ENCODE assay signal across 1 cellular context in the genomic region with DNA sequence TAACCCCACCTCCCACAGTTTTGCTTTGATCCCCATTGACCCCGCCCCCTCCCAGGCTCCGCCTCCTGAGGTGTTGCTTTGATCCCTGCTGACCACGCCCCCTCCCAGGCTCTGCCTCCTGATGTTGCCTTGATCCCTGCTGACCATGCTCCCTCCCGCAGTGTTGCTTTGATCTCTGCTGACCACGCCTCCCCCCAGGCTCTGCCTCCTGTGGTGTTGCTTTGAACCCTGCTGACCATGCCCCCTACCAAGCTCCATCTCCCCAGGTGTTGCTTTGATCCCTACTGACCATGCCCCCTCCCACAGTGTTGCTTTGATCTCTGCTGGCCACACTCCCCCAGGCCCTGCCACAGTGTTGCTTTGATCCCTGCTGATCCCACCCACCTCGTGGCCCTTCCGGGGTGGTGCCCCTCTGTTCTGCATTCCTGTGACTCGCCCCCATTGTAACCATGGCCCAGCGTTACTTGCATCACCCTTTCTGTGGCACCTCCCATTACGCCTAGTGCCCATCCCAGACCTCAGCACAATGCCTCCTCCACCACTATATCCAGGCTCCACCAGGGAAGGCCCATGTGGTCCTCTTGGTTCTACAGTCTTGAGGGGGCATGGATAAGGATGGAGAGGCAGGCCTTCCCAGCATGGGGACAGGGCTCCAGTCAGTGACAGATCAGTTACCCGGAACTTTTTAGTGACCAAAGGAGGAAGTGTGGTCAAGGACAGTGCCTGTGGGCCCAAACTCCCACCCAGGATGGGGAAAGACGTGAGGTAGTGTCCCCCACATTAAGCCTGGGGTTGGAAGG.
TF ChIP-seq lines count a peak whose summit lies in the region.

No MANE protein-coding gene starts in this region.

TF ChIP-seq in HepG2, 621 proteins besides CTCF, POLR2A, EP300 and RAD21 (continued from another document and continues in another):
- TF ChIP-seq ZNF607 (CRISPR knock-in tag; IDR thresholded peaks at IDR 0.05; ENCODE audit: borderline replicate concordance): no peak
- TF ChIP-seq ZNF674 (CRISPR knock-in tag; IDR thresholded peaks at IDR 0.05; ENCODE audit: low read depth): no peak
- no peak for TF ChIP-seq ZKSCAN1 (IDR thresholded peaks at IDR 0.05; ENCODE audit: low read length)
- TF ChIP-seq, protein P1, sequence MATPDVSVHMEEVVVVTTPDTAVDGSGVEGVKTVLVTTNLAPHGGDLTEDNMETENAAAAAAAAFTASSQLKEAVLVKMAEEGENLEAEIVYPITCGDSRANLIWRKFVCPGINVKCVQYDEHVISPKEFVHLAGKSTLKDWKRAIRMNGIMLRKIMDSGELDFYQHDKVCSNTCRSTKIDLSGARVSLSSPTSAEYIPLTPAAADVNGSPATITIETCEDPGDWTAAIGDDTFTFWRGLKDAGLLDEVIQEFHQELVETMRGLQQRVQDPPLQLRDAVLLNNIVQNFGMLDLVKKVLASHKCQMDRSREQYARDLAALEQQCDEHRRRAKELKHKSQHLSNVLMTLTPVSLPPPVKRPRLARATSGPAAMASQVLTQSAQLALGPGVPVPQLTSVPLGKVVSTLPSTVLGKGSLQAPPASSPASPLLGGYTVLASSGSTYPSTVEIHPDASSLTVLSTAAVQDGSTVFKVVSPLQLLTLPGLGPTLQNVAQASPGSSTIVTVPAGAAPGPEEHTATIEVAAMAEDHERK (CRISPR knock-in tag; IDR thresholded peaks at IDR 0.05; ENCODE audit: low read depth): peak; percentile 28; the same call in 1 of the 2 replicates
- TF ChIP-seq NBN (conservative IDR thresholded peaks at IDR 0.05): no peak
- peak; percentile 69; the same call in 1 of the 2 replicates for TF ChIP-seq RBAK (CRISPR knock-in tag; IDR thresholded peaks at IDR 0.05)
- TF ChIP-seq PTBP1 (IDR thresholded peaks at IDR 0.05; ENCODE audit: low read depth, low read length, poor library complexity, severe bottlenecking): peak; percentile 89
- TF ChIP-seq ZNF235 (CRISPR knock-in tag; IDR thresholded peaks at IDR 0.05; ENCODE audit: borderline replicate concordance): no peak
- peak; percentile 98 for TF ChIP-seq MED13 (CRISPR knock-in tag; IDR thresholded peaks at IDR 0.05)
- TF ChIP-seq ZNF44 (CRISPR knock-in tag; IDR thresholded peaks at IDR 0.05): no peak
- no peak; the same call in 1 of the 2 replicates for TF ChIP-seq IRX3 (CRISPR knock-in tag; IDR thresholded peaks at IDR 0.05; ENCODE audit: borderline replicate concordance, low read depth)
- peak; percentile 100 for TF ChIP-seq ZNF788 (CRISPR knock-in tag; IDR thresholded peaks at IDR 0.05; ENCODE audit: borderline replicate concordance)
- no peak for TF ChIP-seq PRPF4 (IDR thresholded peaks at IDR 0.05; ENCODE audit: low read depth, low read length, poor library complexity, severe bottlenecking)
- TF ChIP-seq ZNF383 (CRISPR knock-in tag; IDR thresholded peaks at IDR 0.05; ENCODE audit: borderline replicate concordance): peak; percentile 90; the same call in 1 of the 2 replicates
- no peak for TF ChIP-seq ZFP82 (CRISPR knock-in tag; IDR thresholded peaks at IDR 0.05; ENCODE audit: borderline replicate concordance)
- TF ChIP-seq TOE1 (CRISPR knock-in tag; IDR thresholded peaks at IDR 0.05): no peak
- TF ChIP-seq NCOR1 (IDR thresholded peaks at IDR 0.05; ENCODE audit: borderline replicate concordance, low read length): peak; percentile 97; the same call in 1 of the 2 replicates
- TF ChIP-seq ZNF264 (CRISPR knock-in tag; IDR thresholded peaks at IDR 0.05): peak; percentile 75; the same call in 1 of the 2 replicates
- TF ChIP-seq AKAP8 (CRISPR knock-in tag; IDR thresholded peaks at IDR 0.05): peak; percentile 99
- no peak for TF ChIP-seq ZNF598 (CRISPR knock-in tag; IDR thresholded peaks at IDR 0.05; ENCODE audit: borderline replicate concordance)
- no peak for TF ChIP-seq ZNF550 (CRISPR knock-in tag; IDR thresholded peaks at IDR 0.05; ENCODE audit: borderline replicate concordance)
- TF ChIP-seq AGO1 (IDR thresholded peaks at IDR 0.05; ENCODE audit: low read depth, low read length, poor library complexity, severe bottlenecking): no peak
- TF ChIP-seq KDM2A (CRISPR knock-in tag; IDR thresholded peaks at IDR 0.05; ENCODE audit: borderline replicate concordance, low read depth): peak; percentile 35; the same call in 1 of the 2 replicates
- TF ChIP-seq, protein P2, sequence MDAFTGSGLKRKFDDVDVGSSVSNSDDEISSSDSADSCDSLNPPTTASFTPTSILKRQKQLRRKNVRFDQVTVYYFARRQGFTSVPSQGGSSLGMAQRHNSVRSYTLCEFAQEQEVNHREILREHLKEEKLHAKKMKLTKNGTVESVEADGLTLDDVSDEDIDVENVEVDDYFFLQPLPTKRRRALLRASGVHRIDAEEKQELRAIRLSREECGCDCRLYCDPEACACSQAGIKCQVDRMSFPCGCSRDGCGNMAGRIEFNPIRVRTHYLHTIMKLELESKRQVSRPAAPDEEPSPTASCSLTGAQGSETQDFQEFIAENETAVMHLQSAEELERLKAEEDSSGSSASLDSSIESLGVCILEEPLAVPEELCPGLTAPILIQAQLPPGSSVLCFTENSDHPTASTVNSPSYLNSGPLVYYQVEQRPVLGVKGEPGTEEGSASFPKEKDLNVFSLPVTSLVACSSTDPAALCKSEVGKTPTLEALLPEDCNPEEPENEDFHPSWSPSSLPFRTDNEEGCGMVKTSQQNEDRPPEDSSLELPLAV (CRISPR knock-in tag; conservative IDR thresholded peaks at IDR 0.05; ENCODE audit: low read depth): no peak
- TF ChIP-seq GPN1 (CRISPR knock-in tag; IDR thresholded peaks at IDR 0.05; ENCODE audit: borderline replicate concordance): no peak
- no peak for TF ChIP-seq TCF12 (IDR thresholded peaks at IDR 0.05)
- peak; percentile 100 for TF ChIP-seq TCF12 (CRISPR knock-in tag; IDR thresholded peaks at IDR 0.05)
- TF ChIP-seq, protein P3, sequence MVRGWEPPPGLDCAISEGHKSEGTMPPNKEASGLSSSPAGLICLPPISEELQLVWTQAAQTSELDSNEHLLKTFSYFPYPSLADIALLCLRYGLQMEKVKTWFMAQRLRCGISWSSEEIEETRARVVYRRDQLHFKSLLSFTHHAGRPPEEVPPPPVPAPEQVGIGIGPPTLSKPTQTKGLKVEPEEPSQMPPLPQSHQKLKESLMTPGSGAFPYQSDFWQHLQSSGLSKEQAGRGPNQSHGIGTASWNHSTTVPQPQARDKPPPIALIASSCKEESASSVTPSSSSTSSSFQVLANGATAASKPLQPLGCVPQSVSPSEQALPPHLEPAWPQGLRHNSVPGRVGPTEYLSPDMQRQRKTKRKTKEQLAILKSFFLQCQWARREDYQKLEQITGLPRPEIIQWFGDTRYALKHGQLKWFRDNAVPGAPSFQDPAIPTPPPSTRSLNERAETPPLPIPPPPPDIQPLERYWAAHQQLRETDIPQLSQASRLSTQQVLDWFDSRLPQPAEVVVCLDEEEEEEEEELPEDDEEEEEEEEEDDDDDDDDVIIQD (CRISPR knock-in tag; IDR thresholded peaks at IDR 0.05; ENCODE audit: low read depth): peak; percentile 62; the same call in 1 of the 2 replicates
- TF ChIP-seq, protein P4, sequence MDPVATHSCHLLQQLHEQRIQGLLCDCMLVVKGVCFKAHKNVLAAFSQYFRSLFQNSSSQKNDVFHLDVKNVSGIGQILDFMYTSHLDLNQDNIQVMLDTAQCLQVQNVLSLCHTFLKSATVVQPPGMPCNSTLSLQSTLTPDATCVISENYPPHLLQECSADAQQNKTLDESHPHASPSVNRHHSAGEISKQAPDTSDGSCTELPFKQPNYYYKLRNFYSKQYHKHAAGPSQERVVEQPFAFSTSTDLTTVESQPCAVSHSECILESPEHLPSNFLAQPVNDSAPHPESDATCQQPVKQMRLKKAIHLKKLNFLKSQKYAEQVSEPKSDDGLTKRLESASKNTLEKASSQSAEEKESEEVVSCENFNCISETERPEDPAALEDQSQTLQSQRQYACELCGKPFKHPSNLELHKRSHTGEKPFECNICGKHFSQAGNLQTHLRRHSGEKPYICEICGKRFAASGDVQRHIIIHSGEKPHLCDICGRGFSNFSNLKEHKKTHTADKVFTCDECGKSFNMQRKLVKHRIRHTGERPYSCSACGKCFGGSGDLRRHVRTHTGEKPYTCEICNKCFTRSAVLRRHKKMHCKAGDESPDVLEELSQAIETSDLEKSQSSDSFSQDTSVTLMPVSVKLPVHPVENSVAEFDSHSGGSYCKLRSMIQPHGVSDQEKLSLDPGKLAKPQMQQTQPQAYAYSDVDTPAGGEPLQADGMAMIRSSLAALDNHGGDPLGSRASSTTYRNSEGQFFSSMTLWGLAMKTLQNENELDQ (CRISPR knock-in tag; IDR thresholded peaks at IDR 0.05; ENCODE audit: borderline replicate concordance): no peak
- TF ChIP-seq HNF4A (CRISPR knock-in tag; IDR thresholded peaks at IDR 0.05): peak; percentile 81
- TF ChIP-seq, protein P5, sequence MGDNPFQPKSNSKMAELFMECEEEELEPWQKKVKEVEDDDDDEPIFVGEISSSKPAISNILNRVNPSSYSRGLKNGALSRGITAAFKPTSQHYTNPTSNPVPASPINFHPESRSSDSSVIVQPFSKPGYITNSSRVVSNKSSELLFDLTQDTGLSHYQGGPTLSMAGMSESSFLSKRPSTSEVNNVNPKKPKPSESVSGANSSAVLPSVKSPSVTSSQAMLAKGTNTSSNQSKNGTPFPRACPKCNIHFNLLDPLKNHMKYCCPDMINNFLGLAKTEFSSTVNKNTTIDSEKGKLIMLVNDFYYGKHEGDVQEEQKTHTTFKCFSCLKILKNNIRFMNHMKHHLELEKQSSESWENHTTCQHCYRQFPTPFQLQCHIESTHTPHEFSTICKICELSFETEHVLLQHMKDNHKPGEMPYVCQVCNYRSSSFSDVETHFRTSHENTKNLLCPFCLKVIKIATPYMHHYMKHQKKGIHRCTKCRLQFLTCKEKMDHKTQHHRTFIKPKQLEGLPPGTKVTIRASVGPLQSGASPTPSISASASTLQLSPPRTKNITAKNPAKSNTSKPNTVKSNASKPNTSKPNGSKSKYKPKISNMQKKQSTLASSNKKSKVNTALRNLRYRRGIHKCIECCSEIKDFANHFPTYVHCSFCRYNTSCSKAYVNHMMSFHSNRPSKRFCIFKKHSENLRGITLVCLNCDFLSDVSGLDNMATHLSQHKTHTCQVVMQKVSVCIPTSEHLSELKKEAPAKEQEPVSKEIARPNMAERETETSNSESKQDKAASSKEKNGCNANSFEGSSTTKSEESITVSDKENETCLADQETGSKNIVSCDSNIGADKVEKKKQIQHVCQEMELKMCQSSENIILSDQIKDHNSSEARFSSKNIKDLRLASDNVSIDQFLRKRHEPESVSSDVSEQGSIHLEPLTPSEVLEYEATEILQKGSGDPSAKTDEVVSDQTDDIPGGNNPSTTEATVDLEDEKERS (CRISPR knock-in tag; IDR thresholded peaks at IDR 0.05): peak; percentile 98
- peak; percentile 94 for TF ChIP-seq JUND (CRISPR knock-in tag; IDR thresholded peaks at IDR 0.05)
- TF ChIP-seq, protein P6, sequence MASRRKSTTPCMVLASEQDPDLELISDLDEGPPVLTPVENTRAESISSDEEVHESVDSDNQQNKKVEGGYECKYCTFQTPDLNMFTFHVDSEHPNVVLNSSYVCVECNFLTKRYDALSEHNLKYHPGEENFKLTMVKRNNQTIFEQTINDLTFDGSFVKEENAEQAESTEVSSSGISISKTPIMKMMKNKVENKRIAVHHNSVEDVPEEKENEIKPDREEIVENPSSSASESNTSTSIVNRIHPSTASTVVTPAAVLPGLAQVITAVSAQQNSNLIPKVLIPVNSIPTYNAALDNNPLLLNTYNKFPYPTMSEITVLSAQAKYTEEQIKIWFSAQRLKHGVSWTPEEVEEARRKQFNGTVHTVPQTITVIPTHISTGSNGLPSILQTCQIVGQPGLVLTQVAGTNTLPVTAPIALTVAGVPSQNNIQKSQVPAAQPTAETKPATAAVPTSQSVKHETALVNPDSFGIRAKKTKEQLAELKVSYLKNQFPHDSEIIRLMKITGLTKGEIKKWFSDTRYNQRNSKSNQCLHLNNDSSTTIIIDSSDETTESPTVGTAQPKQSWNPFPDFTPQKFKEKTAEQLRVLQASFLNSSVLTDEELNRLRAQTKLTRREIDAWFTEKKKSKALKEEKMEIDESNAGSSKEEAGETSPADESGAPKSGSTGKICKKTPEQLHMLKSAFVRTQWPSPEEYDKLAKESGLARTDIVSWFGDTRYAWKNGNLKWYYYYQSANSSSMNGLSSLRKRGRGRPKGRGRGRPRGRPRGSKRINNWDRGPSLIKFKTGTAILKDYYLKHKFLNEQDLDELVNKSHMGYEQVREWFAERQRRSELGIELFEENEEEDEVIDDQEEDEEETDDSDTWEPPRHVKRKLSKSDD (CRISPR knock-in tag; IDR thresholded peaks at IDR 0.05; ENCODE audit: low read depth): peak; percentile 90; the same call in 1 of the 2 replicates
- TF ChIP-seq, protein P7, sequence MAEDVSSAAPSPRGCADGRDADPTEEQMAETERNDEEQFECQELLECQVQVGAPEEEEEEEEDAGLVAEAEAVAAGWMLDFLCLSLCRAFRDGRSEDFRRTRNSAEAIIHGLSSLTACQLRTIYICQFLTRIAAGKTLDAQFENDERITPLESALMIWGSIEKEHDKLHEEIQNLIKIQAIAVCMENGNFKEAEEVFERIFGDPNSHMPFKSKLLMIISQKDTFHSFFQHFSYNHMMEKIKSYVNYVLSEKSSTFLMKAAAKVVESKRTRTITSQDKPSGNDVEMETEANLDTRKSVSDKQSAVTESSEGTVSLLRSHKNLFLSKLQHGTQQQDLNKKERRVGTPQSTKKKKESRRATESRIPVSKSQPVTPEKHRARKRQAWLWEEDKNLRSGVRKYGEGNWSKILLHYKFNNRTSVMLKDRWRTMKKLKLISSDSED (CRISPR knock-in tag; IDR thresholded peaks at IDR 0.05): no peak; the same call in 1 of the 2 replicates
- TF ChIP-seq, protein P8, sequence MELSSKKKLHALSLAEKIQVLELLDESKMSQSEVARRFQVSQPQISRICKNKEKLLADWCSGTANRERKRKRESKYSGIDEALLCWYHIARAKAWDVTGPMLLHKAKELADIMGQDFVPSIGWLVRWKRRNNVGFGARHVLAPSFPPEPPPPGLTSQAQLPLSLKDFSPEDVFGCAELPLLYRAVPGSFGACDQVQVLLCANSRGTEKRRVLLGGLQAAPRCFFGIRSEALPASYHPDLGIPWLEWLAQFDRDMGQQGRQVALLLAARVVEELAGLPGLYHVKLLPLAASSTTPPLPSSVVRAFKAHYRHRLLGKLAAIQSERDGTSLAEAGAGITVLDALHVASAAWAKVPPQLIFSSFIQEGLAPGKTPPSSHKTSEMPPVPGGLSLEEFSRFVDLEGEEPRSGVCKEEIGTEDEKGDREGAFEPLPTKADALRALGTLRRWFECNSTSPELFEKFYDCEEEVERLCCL (CRISPR knock-in tag; IDR thresholded peaks at IDR 0.05; ENCODE audit: borderline replicate concordance): no peak
- TF ChIP-seq ZNF205 (CRISPR knock-in tag; IDR thresholded peaks at IDR 0.05): no peak
- TF ChIP-seq GATAD1 (CRISPR knock-in tag; IDR thresholded peaks at IDR 0.05): peak; percentile 39; the same call in 1 of the 2 replicates
